In genomic region chr4:48905363-48906015, GRCh38 we compare ENCODE assay signal across 8 cellular contexts. TPM values are rescaled to one million over a fixed set of nuclear protein-coding genes. Genes with fewer than 3 reads are reported as not detected.
DNase-seq lines count a peak whose midpoint lies in the region; ATAC-seq and TF ChIP-seq lines count a peak whose summit lies in the region.

No MANE protein-coding gene starts in this region.

- H3K9ac ChIP-seq in skeletal muscle satellite cell (ENCODE audit: low read depth, low read length): no peak overlapping the region

- H3K4me3 ChIP-seq in SJSA1 (peak overlapping the region; percentile 58), skeletal muscle satellite cell (ENCODE audit: low read length) (peak overlapping the region; percentile 67)

- ATAC-seq in foreskin keratinocyte (no peak), HG03196 (IDR thresholded peaks at IDR 0.05; ENCODE audit: unreplicated experiment) (no peak)

- H3K36me3 ChIP-seq in SJSA1 (0 out of 2 replicates have a peak, but pooled peaks cover 3% of the 10 kb centered on the region), skeletal muscle satellite cell (ENCODE audit: insufficient read depth, low read length) (no peaks in the 10 kb centered on the region)

- H3K9me3 ChIP-seq in SJSA1 (replicated peaks): no peaks in the 10 kb centered on the region
- no peaks in the 10 kb centered on the region for H3K9me3 ChIP-seq in skeletal muscle satellite cell (replicated peaks; ENCODE audit: low read length)

- no peaks in the 10 kb centered on the region for H3K27me3 ChIP-seq in SJSA1 (replicated peaks)
- H3K27me3 ChIP-seq in foreskin keratinocyte: no peaks in the 10 kb centered on the region
- no peaks in the 10 kb centered on the region for H3K27me3 ChIP-seq in skeletal muscle satellite cell (ENCODE audit: control insufficient read depth, insufficient read depth, low read length)

- H3K4me2 ChIP-seq in skeletal muscle satellite cell (ENCODE audit: low read length): peak overlapping the region; percentile 79

- H3K27ac ChIP-seq in SJSA1 (no peak overlapping the region), foreskin keratinocyte (no peak overlapping the region)

- peak; percentile 1 for DNase-seq in NCI-H2107 treated with DMSO at 0.1 percent for 48 hours (lab: John Stamatoyannopoulos, UW; ENCODE audit: unreplicated experiment)
- DNase-seq in NCI-H2107 (lab: John Stamatoyannopoulos, UW): no peak
- DNase-seq in SJSA1 (ENCODE audit: low read depth in 1 of 2, low spot score in 2 of 2): no peak
- DNase-seq in foreskin keratinocyte: peak in 1 of 2 donors; percentile 39
- no peak for DNase-seq in COLO829 (ENCODE audit: low spot score)
- no peak for DNase-seq in retina

- TF ChIP-seq CTCF in foreskin keratinocyte (conservative IDR thresholded peaks at IDR 0.05): peak; percentile 7

- peaks cover 11% of the 10 kb centered on the region for H3K4me1 ChIP-seq in SJSA1 (replicated peaks)
- H3K4me1 ChIP-seq in foreskin keratinocyte: peaks cover 34% of the 10 kb centered on the region
- H3K4me1 ChIP-seq in skeletal muscle satellite cell (ENCODE audit: control insufficient read depth, insufficient read depth, low read length): peaks cover 34% of the 10 kb centered on the region

RNA-seq across cellular contexts. Expression of gene OCIAD2, which starts 1.1 kb away (rescaled TPM):
- 3.8 and 14.3 TPM in 2 replicates for total RNA-seq in SJSA1 (2014; rRNA removed; shearing (Covaris generic))
- total RNA-seq in foreskin keratinocyte: 182 and 231 TPM in 2 replicates
- 346 and 453 TPM in 2 replicates for polyA plus RNA-seq in foreskin keratinocyte
- total RNA-seq in skeletal muscle satellite cell (2012; rRNA removed): 7.2 and 8.1 TPM in 2 replicates

Comparison
In these comparisons a context has a peak if more than half of its experiments do, and no peak if none do; other contexts are left out.
1. RNA of gene OCIAD2, which starts 1.1 kb away (total RNA-seq): 182 to 231 TPM in foreskin keratinocyte; 3.8 to 14.3 TPM in SJSA1; every median in the first group is over 10 times any median in the second.